1 cellular context compared by ENCODE assay signal in genomic region chr1:37989381-37989930, GRCh38.
TF ChIP-seq lines count a peak whose summit lies in the region.

No MANE protein-coding gene starts in this region.

TF ChIP-seq in SK-N-SH, 30 proteins besides CTCF, POLR2A, EP300 and RAD21 (continued from another document):
- TF ChIP-seq REST (IDR thresholded peaks at IDR 0.05; ENCODE audit: low read depth, low read length): no peak
TF ChIP-seq in SK-N-SH: peak in this region for 1.
